In the genomic region with DNA sequence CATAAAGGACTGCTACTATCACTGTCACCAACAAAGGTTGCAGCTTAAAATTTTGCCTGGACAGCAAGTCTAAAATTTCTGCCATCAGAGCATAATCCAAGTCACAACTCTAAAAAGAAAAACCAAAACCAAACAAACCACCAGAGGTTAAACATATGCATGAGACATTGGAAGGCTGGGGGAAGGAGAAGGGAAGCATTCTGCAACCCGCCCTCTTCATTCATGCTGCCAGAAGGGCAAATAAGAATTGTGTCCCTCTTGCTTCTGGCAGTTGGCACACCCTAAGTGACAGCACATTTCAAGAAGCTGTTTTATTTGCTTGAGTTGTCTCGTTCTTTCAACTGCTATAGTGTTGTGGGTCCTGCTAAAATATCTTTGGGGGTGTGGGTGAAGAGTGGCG, we compare ENCODE assay signal across 14 cellular contexts.
"Had no signal": no experiment of that assay in that cellular context is flagged by ENCODE, and none has a peak within 500 bp of the region (broad histone marks: within the 10 kb centered on the region; RNA-seq: fewer than 3 reads in every experiment).

No MANE protein-coding gene starts in this region.

- DNase-seq: activated CD4-positive, alpha-beta T cell treated with anti-CD3 and anti-CD28 coated beads, Interleukin-2, amount 50 U/mL, for 1 hour; activated naive CD4-positive, alpha-beta T cell treated with anti-CD3 and anti-CD28 coated beads for 36 hours; activated naive CD8-positive, alpha-beta T cell treated with anti-CD3 and anti-CD28 coated beads, Interleukin-2, amount 50 U/mL, for 24 hours; activated T-cell treated with anti-CD3 and anti-CD28 coated beads for 4 hours; aorta; cerebellar nuclear complex; dermis blood vessel endothelial cell; heart right ventricle; naive thymus-derived CD4-positive, alpha-beta T cell; posterior cingulate gyrus; stimulated activated naive CD8-positive, alpha-beta T cell treated with anti-CD3 and anti-CD28 coated beads, Interleukin-15, Interleukin-2, amounts not matched to agents 100 U/mL and 50 U/mL, for 24 hours; transverse colon had no signal

- FAIRE-seq: frontal cortex had no signal

- H3K4me3 ChIP-seq: heart right ventricle, lung, transverse colon had no signal
